Comparison of ENCODE assay signal across 9 cellular contexts in genomic region chrX:70554081-70554480, GRCh38.
DNase-seq lines count a peak whose midpoint lies in the region; ATAC-seq, FAIRE-seq and TF ChIP-seq lines count a peak whose summit lies in the region.
"Had no signal": no experiment of that assay in that cellular context is flagged by ENCODE, and none has a peak within 500 bp of the region (broad histone marks: within the 10 kb centered on the region; RNA-seq: fewer than 3 reads in every experiment).

No MANE protein-coding gene starts in this region.

- 4% methylated on average over 2 of the region's 2 CpGs for WGBS in K562 (ENCODE audit: insufficient coverage, low coverage, missing lambda C conversion rate)
- 0% methylated on average over 2 of the region's 2 CpGs for WGBS in prostate gland

- TF ChIP-seq POLR2A in K562 (conservative IDR thresholded peaks at IDR 0.05): no peak
- TF ChIP-seq POLR2A in prostate gland (IDR thresholded peaks at IDR 0.05): no peak
- no peak for TF ChIP-seq POLR2A in gastrocnemius medialis (IDR thresholded peaks at IDR 0.05)

- TF ChIP-seq EP300 in K562 (IDR thresholded peaks at IDR 0.05; ENCODE audit: low read length): no peak; the same call in 1 of the 2 replicates

- intact Hi-C loops in K562 (cut with micrococcal nuclease) (loop anchor here (1.0 kb wide), 1 partner anchor 100 kb away; no protein-coding TSS in a partner anchor), mucosa of descending colon (cut with DNase I, micrococcal nuclease) (loop anchor here in 1 of 2 donors (10.0 kb wide), 1 partner anchor 99 kb away; no protein-coding TSS in a partner anchor), prostate gland (cut with DNase I) (loop anchor here (5.0 kb wide), 1 partner anchor 102 kb away; no protein-coding TSS in a partner anchor), gastrocnemius medialis (cut with DNase I; ENCODE audit: low total_unique reads) (no loop called here)

- H4K20me1 ChIP-seq in KMS-11 (ENCODE audit: insufficient read depth) (no peaks in the 10 kb centered on the region), K562 (replicated peaks; ENCODE audit: control insufficient read depth, insufficient read depth, low read length) (no peaks in the 10 kb centered on the region)

- no peaks in the 10 kb centered on the region for H3K9me3 ChIP-seq in K562 (replicated peaks; ENCODE audit: control insufficient read depth, insufficient read depth, low read depth, low read length)
- H3K9me3 ChIP-seq in mucosa of descending colon: no peaks in the 10 kb centered on the region
- no peaks in the 10 kb centered on the region for H3K9me3 ChIP-seq in prostate gland
- no peaks in the 10 kb centered on the region for H3K9me3 ChIP-seq in gastrocnemius medialis

- no TSS peak for BruUV-seq in K562 (replicated peaks; lab: Mats Ljungman, UMichigan)

- ATAC-seq in K562 (peak; percentile 71), mucosa of descending colon (peak; percentile 51), HG02852 (IDR thresholded peaks at IDR 0.05; ENCODE audit: unreplicated experiment) (no peak), gastrocnemius medialis (no peak)

- H3K9ac ChIP-seq in KMS-11 (peak overlapping the region; percentile 23; the same call in 1 of the 2 replicates), K562 (ENCODE audit: insufficient read depth in 1 of 2, low read depth in 2 of 2, low read length in 2 of 2) (no peak overlapping the region)

- no peaks in the 10 kb centered on the region for H3K9me1 ChIP-seq in K562 (ENCODE audit: control insufficient read depth, insufficient read depth, low read length)

- DNase-seq in NCI-H2107 treated with DMSO at 0.1 percent for 48 hours (lab: John Stamatoyannopoulos, UW; ENCODE audit: unreplicated experiment): peak; percentile 3
- DNase-seq in NCI-H2107 (lab: John Stamatoyannopoulos, UW): no peak
- DNase-seq in K562 (ENCODE audit: extremely low read depth in 1 of 4, low spot score in 3 of 4): peak in 2 of 4 experiments; percentile 1 to 3
- DNase-seq in mucosa of descending colon: no peak
- DNase-seq in prostate gland (ENCODE audit: low spot score): no peak
- DNase-seq in gastrocnemius medialis: no peak
- DNase-seq: NCI-H2171 had no signal

- no peaks in the 10 kb centered on the region for H3K79me2 ChIP-seq in KMS-11 (ENCODE audit: insufficient read depth, low read depth)
- no peaks in the 10 kb centered on the region for H3K79me2 ChIP-seq in K562 (ENCODE audit: control insufficient read depth, insufficient read depth, low read length)

- H3K4me3 ChIP-seq in KMS-11 (IDR thresholded peaks at IDR 0.05; ENCODE audit: insufficient read depth, low read depth, low read length) (no peak overlapping the region), K562 (no peak overlapping the region), mucosa of descending colon (no peak overlapping the region), prostate gland (no peak overlapping the region), gastrocnemius medialis (no peak overlapping the region)

- H3K4me1 ChIP-seq in KMS-11 (ENCODE audit: low read depth, poor library complexity, severe bottlenecking) (peaks cover 31% of the 10 kb centered on the region), K562 (replicated peaks in 1 of 2; ENCODE audit: control insufficient read depth in 2 of 2, insufficient read depth in 2 of 2, low read length in 2 of 2) (no peaks in the 10 kb centered on the region), mucosa of descending colon (ENCODE audit: low read depth) (peaks cover 3% of the 10 kb centered on the region), prostate gland (replicated peaks) (no peaks in the 10 kb centered on the region), gastrocnemius medialis (no peaks in the 10 kb centered on the region)

- H3K36me3 ChIP-seq in KMS-11 (ENCODE audit: insufficient read depth) (no peaks in the 10 kb centered on the region), K562 (ENCODE audit: control insufficient read depth, insufficient read depth, low read length) (no peaks in the 10 kb centered on the region), mucosa of descending colon (ENCODE audit: low read depth) (no peaks in the 10 kb centered on the region), prostate gland (no peaks in the 10 kb centered on the region), gastrocnemius medialis (no peaks in the 10 kb centered on the region)

- CTCF ChIA-PET in K562 (lab: Yijun Ruan, JAX; ENCODE audit: low intra/inter-chr PET ratio): no interaction called here

- H3K27me3 ChIP-seq in KMS-11 (ENCODE audit: insufficient read depth, low read depth): no peaks in the 10 kb centered on the region
- H3K27me3 ChIP-seq in K562 (ENCODE audit: control insufficient read depth in 2 of 2, insufficient read depth in 2 of 2, low read length in 2 of 2): no peaks in the 10 kb centered on the region
- H3K27me3 ChIP-seq in prostate gland (replicated peaks; ENCODE audit: insufficient read depth): no peaks in the 10 kb centered on the region
- H3K27me3 ChIP-seq in gastrocnemius medialis: no peaks in the 10 kb centered on the region

- FAIRE-seq in K562 (lab: Jason Lieb, UNC): no peak

- TF ChIP-seq RAD21 in K562 (CRISPR knock-in tag; conservative IDR thresholded peaks at IDR 0.05 in 1 of 2, IDR thresholded peaks at IDR 0.05 in 1 of 2): peak; percentile 34 to 55

- H3K4me2 ChIP-seq in KMS-11: peak overlapping the region; percentile 49; the same call in 1 of the 2 replicates
- no peak overlapping the region for H3K4me2 ChIP-seq in K562 (ENCODE audit: insufficient read depth, low read length)

- H3K27ac ChIP-seq in KMS-11 (peak overlapping the region; percentile 60), K562 (ENCODE audit: extremely low read depth, low read depth, low read length) (no peak overlapping the region), prostate gland (no peak overlapping the region), gastrocnemius medialis (no peak overlapping the region)

- in situ Hi-C loops in K562 (cut with MboI) (no loop called here), gastrocnemius medialis (cut with MboI; ENCODE audit: low sequenced_read_pairs in 4 of 4) (no loop called here)

- TF ChIP-seq CTCF in KMS-11 (conservative IDR thresholded peaks at IDR 0.05; ENCODE audit: low read depth, low read length): peak; percentile 42
- peak in 1 of 3 experiments; percentile 38; a peak in 1 of 6 replicates for TF ChIP-seq CTCF in K562 (IDR thresholded peaks at IDR 0.05 in 2 of 3, conservative IDR thresholded peaks at IDR 0.05 in 1 of 3; ENCODE audit: insufficient read depth in 2 of 3, low read depth in 1 of 3, low read length in 3 of 3)
- no peak for TF ChIP-seq CTCF in mucosa of descending colon (IDR thresholded peaks at IDR 0.05)
- TF ChIP-seq CTCF in prostate gland (IDR thresholded peaks at IDR 0.05): peak in 2 of 4 experiments; percentile 30 to 56
- no peak for TF ChIP-seq CTCF in gastrocnemius medialis (IDR thresholded peaks at IDR 0.05 in 4 of 5, conservative IDR thresholded peaks at IDR 0.05 in 1 of 5)

- POLR2A ChIA-PET in K562 (lab: Yijun Ruan, JAX): no interaction called here

- H2AFZ ChIP-seq in KMS-11 (ENCODE audit: low read depth) (peak overlapping the region; percentile 26), K562 (ENCODE audit: low read depth, low read length) (no peak overlapping the region)

TF ChIP-seq in K562, 482 proteins besides CTCF, POLR2A, EP300 and RAD21 (continues in another document):
- TF ChIP-seq U2AF1 (optimal IDR thresholded peaks at IDR 0.05; ENCODE audit: low read depth, low read length): no peak
- TF ChIP-seq, protein P1, sequence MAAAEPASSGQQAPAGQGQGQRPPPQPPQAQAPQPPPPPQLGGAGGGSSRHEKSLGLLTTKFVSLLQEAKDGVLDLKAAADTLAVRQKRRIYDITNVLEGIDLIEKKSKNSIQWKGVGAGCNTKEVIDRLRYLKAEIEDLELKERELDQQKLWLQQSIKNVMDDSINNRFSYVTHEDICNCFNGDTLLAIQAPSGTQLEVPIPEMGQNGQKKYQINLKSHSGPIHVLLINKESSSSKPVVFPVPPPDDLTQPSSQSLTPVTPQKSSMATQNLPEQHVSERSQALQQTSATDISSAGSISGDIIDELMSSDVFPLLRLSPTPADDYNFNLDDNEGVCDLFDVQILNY (CRISPR knock-in tag; IDR thresholded peaks at IDR 0.05): no peak
- TF ChIP-seq, protein P2, sequence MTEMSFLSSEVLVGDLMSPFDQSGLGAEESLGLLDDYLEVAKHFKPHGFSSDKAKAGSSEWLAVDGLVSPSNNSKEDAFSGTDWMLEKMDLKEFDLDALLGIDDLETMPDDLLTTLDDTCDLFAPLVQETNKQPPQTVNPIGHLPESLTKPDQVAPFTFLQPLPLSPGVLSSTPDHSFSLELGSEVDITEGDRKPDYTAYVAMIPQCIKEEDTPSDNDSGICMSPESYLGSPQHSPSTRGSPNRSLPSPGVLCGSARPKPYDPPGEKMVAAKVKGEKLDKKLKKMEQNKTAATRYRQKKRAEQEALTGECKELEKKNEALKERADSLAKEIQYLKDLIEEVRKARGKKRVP (CRISPR knock-in tag; IDR thresholded peaks at IDR 0.05): peak; percentile 73; the same call in 1 of the 2 replicates
- peak; percentile 70; the same call in 1 of the 2 replicates for TF ChIP-seq CEBPG (CRISPR knock-in tag; IDR thresholded peaks at IDR 0.05)
- TF ChIP-seq CEBPG (tag; conservative IDR thresholded peaks at IDR 0.05 in 1 of 2, IDR thresholded peaks at IDR 0.05 in 1 of 2): peak; percentile 86 to 93; a peak in 3 of 4 replicates
- TF ChIP-seq IRF9 (tag; IDR thresholded peaks at IDR 0.05): 0 out of 2 replicates have a peak, but pooled peaks have one; percentile 28
- no peak for TF ChIP-seq ZNF75A (CRISPR knock-in tag; IDR thresholded peaks at IDR 0.05)
- no peak for TF ChIP-seq CBX1 (IDR thresholded peaks at IDR 0.05; ENCODE audit: low read depth)
- TF ChIP-seq ZNF263 (CRISPR knock-in tag; IDR thresholded peaks at IDR 0.05; ENCODE audit: borderline replicate concordance): no peak
- TF ChIP-seq ATF3 (IDR thresholded peaks at IDR 0.05): peak; percentile 86
- TF ChIP-seq ATF3 (CRISPR knock-in tag; conservative IDR thresholded peaks at IDR 0.05): no peak
- no peak for TF ChIP-seq HNRNPUL1 (IDR thresholded peaks at IDR 0.05; ENCODE audit: low read length)

Comparison
In these comparisons a context has a peak if more than half of its experiments do, and no peak if none do; other contexts are left out.
1. ATAC-seq: peak in K562 (single experiment) and mucosa of descending colon (single experiment); none in HG02852 (single experiment) and gastrocnemius medialis (0 of 2).